Comparison of ENCODE assay signal across 1 cellular context in genomic region chr17:35811759-35812158, GRCh38.
TF ChIP-seq lines count a peak whose summit lies in the region.

No MANE protein-coding gene starts in this region.

TF ChIP-seq in GM23338, 12 proteins besides CTCF, POLR2A, EP300 and RAD21:
- TF ChIP-seq ETS1 (IDR thresholded peaks at IDR 0.05) (no peak), NANOG (IDR thresholded peaks at IDR 0.05; ENCODE audit: borderline replicate concordance) (no peak), EZH2 (IDR thresholded peaks at IDR 0.05; ENCODE audit: low read depth, unreplicated experiment) (no peak), ZNF462 (CRISPR knock-in tag; IDR thresholded peaks at IDR 0.05) (no peak), EZH2phosphoT487 (IDR thresholded peaks at IDR 0.05; ENCODE audit: unreplicated experiment) (no peak), ZNF331 (CRISPR knock-in tag; IDR thresholded peaks at IDR 0.05; ENCODE audit: low read depth) (no peak), REST (IDR thresholded peaks at IDR 0.05; ENCODE audit: unreplicated experiment) (no peak), STAT1 (IDR thresholded peaks at IDR 0.05; ENCODE audit: unreplicated experiment) (no peak), ZNF114 (CRISPR knock-in tag; IDR thresholded peaks at IDR 0.05) (no peak), JUNB (IDR thresholded peaks at IDR 0.05; ENCODE audit: unreplicated experiment) (no peak), POLR2AphosphoS5 (IDR thresholded peaks at IDR 0.05; ENCODE audit: low read depth) (no peak), CREB1 (CRISPR knock-in tag; IDR thresholded peaks at IDR 0.05; ENCODE audit: low read depth) (no peak)
